In the genomic region with DNA sequence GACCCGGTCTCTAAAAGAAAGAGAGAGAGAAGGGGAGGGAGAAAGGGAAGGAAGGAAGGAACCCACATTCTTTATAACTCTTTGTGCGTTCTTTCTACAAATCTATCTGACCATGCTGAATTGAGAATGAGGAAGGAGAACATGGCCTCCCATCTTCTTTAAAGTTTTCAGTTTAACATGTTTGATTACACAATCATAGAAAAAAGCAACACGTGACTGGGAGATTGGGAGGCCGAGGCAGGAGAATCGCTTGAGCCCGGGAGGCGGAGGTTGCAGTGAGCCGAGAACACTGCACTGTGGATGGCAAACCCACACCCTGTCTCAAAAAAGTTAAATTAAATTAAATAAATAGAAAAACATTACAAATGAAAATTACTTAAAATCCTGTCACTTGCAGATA, we compare ENCODE assay signal across 21 cellular contexts.
DNase-seq lines count a peak whose midpoint lies in the region; ATAC-seq, FAIRE-seq and TF ChIP-seq lines count a peak whose summit lies in the region.
"Had no signal": no experiment of that assay in that cellular context is flagged by ENCODE, and none has a peak within 500 bp of the region (broad histone marks: within the 10 kb centered on the region; RNA-seq: fewer than 3 reads in every experiment).

No MANE protein-coding gene starts in this region.

- 97% methylated on average over 8 of the region's 8 CpGs for WGBS in HepG2 (ENCODE audit: low lambda C conversion rate)
- WGBS in right lobe of liver (ENCODE audit: insufficient coverage, low coverage, low lambda C conversion rate, missing lambda C conversion rate) = 91% methylated on average over 8 of the region's 8 CpGs
- WGBS in thyroid gland, 2 donors = 97% methylated on average over 8 of the region's 8 CpGs

- H3K9me3 Mint-ChIP-seq in chondrocyte (ENCODE audit: low read depth) = no peaks in the 10 kb centered on the region
- no peaks in the 10 kb centered on the region for H3K9me3 Mint-ChIP-seq in neural progenitor cell
- H3K9me3 Mint-ChIP-seq: GM23338, IgD-negative memory B cell had no signal

- no peaks in the 10 kb centered on the region for H3K9me3 ChIP-seq in HepG2 (ENCODE audit: low read length)
- H3K9me3 ChIP-seq in right lobe of liver = no peaks in the 10 kb centered on the region
- H3K9me3 ChIP-seq in neural progenitor cell (ENCODE audit: low read depth) = no peaks in the 10 kb centered on the region
- H3K9me3 ChIP-seq in effector memory CD4-positive, alpha-beta T cell (ENCODE audit: control insufficient read depth, low read length) = no peaks in the 10 kb centered on the region
- no peaks in the 10 kb centered on the region for H3K9me3 ChIP-seq in thyroid gland
- H3K9me3 ChIP-seq: HAP-1, Peyer's patch had no signal

- peaks cover 18 to 42% of the 10 kb centered on the region in 2 experiments for H3K36me3 ChIP-seq in HepG2 (replicated peaks in 1 of 2; ENCODE audit: control insufficient read depth in 1 of 2, insufficient read depth in 2 of 2, low read length in 2 of 2)
- peaks cover 0 to 75% (median 19%) of the 10 kb centered on the region in 4 donors for H3K36me3 ChIP-seq in right lobe of liver
- H3K36me3 ChIP-seq in neural progenitor cell = no peaks in the 10 kb centered on the region
- H3K36me3 ChIP-seq in effector memory CD4-positive, alpha-beta T cell (ENCODE audit: control insufficient read depth, insufficient read depth, low read length) = peaks cover 20% of the 10 kb centered on the region
- H3K36me3 ChIP-seq in thyroid gland = peaks cover 31 to 42% of the 10 kb centered on the region in 2 donors

- H3K4me1 Mint-ChIP-seq in chondrocyte (ENCODE audit: low read depth) (peaks cover 23% of the 10 kb centered on the region), neural progenitor cell (no peaks in the 10 kb centered on the region)
- H3K4me1 Mint-ChIP-seq: GM23338, IgD-negative memory B cell had no signal

- H3K79me2 ChIP-seq in HepG2 (ENCODE audit: insufficient read depth, low read length) (no peaks in the 10 kb centered on the region), neural progenitor cell (ENCODE audit: low read depth) (no peaks in the 10 kb centered on the region)

- H4K20me1 ChIP-seq in HepG2 (ENCODE audit: insufficient read depth, low read length) = no peaks in the 10 kb centered on the region
- no peaks in the 10 kb centered on the region for H4K20me1 ChIP-seq in neural progenitor cell (ENCODE audit: low read depth)

- no peaks in the 10 kb centered on the region for H3K27me3 Mint-ChIP-seq in chondrocyte (ENCODE audit: low read depth)
- H3K27me3 Mint-ChIP-seq in neural progenitor cell (ENCODE audit: insufficient read depth, low read depth) = peaks cover 5% of the 10 kb centered on the region
- H3K27me3 Mint-ChIP-seq: IgD-negative memory B cell had no signal

- no peak for FAIRE-seq in HepG2 (lab: Jason Lieb, UNC)
- FAIRE-seq: GM12892 had no signal

- no peaks in the 10 kb centered on the region for H3F3A ChIP-seq in neural progenitor cell (ENCODE audit: low read depth)

- no peak overlapping the region for H3K4me3 ChIP-seq in HepG2 (replicated peaks in 1 of 3; ENCODE audit: insufficient read depth in 1 of 3, low read depth in 2 of 3, low read length in 3 of 3)
- H3K4me3 ChIP-seq in right lobe of liver = no peak overlapping the region
- no peak overlapping the region for H3K4me3 ChIP-seq in neural progenitor cell
- H3K4me3 ChIP-seq in effector memory CD4-positive, alpha-beta T cell (ENCODE audit: insufficient read depth, low read depth, low read length, poor library complexity, severe bottlenecking) = no peak overlapping the region
- H3K4me3 ChIP-seq in thyroid gland (replicated peaks in 1 of 3) = no peak overlapping the region
- H3K4me3 ChIP-seq: GM23338, HAP-1, Peyer's patch had no signal

- intact Hi-C loops in HepG2 (cut with micrococcal nuclease; ENCODE audit: unreplicated experiment) (no loop called here), right lobe of liver (cut with DNase I) (no loop called here), thyroid gland (cut with DNase I) (no loop called here)

- H2AFZ ChIP-seq in HepG2 (ENCODE audit: low read length) = no peak overlapping the region
- no peak overlapping the region for H2AFZ ChIP-seq in neural progenitor cell (replicated peaks)
- H2AFZ ChIP-seq: GM23338 had no signal

- ATAC-seq in HepG2 = no peak
- ATAC-seq in right lobe of liver = no peak
- ATAC-seq in GM21423 (IDR thresholded peaks at IDR 0.05; ENCODE audit: unreplicated experiment) = no peak
- ATAC-seq: GM23338 had no signal

- H3K4me2 ChIP-seq in HepG2 (ENCODE audit: low read depth, low read length) = no peak overlapping the region
- no peak overlapping the region for H3K4me2 ChIP-seq in neural progenitor cell
- H3K4me2 ChIP-seq: GM23338 had no signal

- TF ChIP-seq POLR2A in HepG2 (IDR thresholded peaks at IDR 0.05; ENCODE audit: insufficient read depth in 1 of 2, low read depth in 2 of 2, low read length in 2 of 2) = no peak
- no peak for TF ChIP-seq POLR2A in right lobe of liver (IDR thresholded peaks at IDR 0.05)
- TF ChIP-seq POLR2A in thyroid gland (IDR thresholded peaks at IDR 0.05) = no peak

- H3K9ac ChIP-seq in HepG2 (ENCODE audit: insufficient read depth, low read depth, low read length) = no peak overlapping the region
- H3K9ac ChIP-seq in neural progenitor cell = no peak overlapping the region

- CTCF ChIA-PET in HepG2 (lab: Yijun Ruan, JAX; ENCODE audit: low intra/inter-chr PET ratio, low total read pairs) = no interaction called here

- no peak for TF ChIP-seq RAD21 in HepG2 (CRISPR knock-in tag; IDR thresholded peaks at IDR 0.05)

- H3K27ac ChIP-seq in HepG2 (ENCODE audit: extremely low read length, insufficient read depth, low read length) (no peak overlapping the region), right lobe of liver (no peak overlapping the region), neural progenitor cell (no peak overlapping the region), thyroid gland (no peak overlapping the region)
- H3K27ac ChIP-seq in effector memory CD4-positive, alpha-beta T cell (ENCODE audit: insufficient read depth, low read length, poor library complexity, severe bottlenecking) = no peak overlapping the region
- H3K27ac ChIP-seq: Peyer's patch had no signal

- DNase-seq in HepG2 (ENCODE audit: low spot score) (no peak), right lobe of liver (no peak), chondrocyte (ENCODE audit: low spot score) (no peak), neural progenitor cell (ENCODE audit: low spot score) (no peak), thyroid gland (no peak)
- no peak for DNase-seq in effector memory CD4-positive, alpha-beta T cell
- DNase-seq: DMS153, DND-41, NCI-H1092, NCI-H1417 treated with DMSO at 0.1 percent for 48 hours, NCI-H1694 treated with DMSO at 0.1 percent for 48 hours, NCI-H2081, NCI-H2227 treated with DMSO at 0.1 percent for 48 hours, NCI-H526 treated with DMSO at 0.1 percent for 48 hours, Peyer's patch, SHP77 treated with DMSO at 0.1 percent for 48 hours had no signal

- in situ Hi-C loops in HepG2 (cut with HindIII; ENCODE audit: extremely low pct_ligation_motif_present, low pct_unique_long_range_greater_than_20kb) = no loop called here

- no peak for TF ChIP-seq CTCF in HepG2 (CRISPR knock-in tag; IDR thresholded peaks at IDR 0.05)
- no peak for TF ChIP-seq CTCF in right lobe of liver (IDR thresholded peaks at IDR 0.05)
- no peak for TF ChIP-seq CTCF in chondrocyte (IDR thresholded peaks at IDR 0.05)
- TF ChIP-seq CTCF in neural progenitor cell (IDR thresholded peaks at IDR 0.05) = no peak
- TF ChIP-seq CTCF in thyroid gland (IDR thresholded peaks at IDR 0.05) = no peak

- POLR2A ChIA-PET in HepG2 (lab: Yijun Ruan, JAX) = no interaction called here

- TF ChIP-seq EP300 in HepG2 (IDR thresholded peaks at IDR 0.05; ENCODE audit: low read depth in 2 of 2, low read length in 2 of 2) (no peak), HepG2 (CRISPR knock-in tag; IDR thresholded peaks at IDR 0.05; ENCODE audit: borderline replicate concordance) (no peak)

- H3K4me3 Mint-ChIP-seq in chondrocyte (ENCODE audit: unreplicated experiment) (no peak overlapping the region), neural progenitor cell (no peak overlapping the region)
- H3K4me3 Mint-ChIP-seq: GM23338, IgD-negative memory B cell had no signal

- peak overlapping the region; percentile 70 for H3K27ac Mint-ChIP-seq in chondrocyte (ENCODE audit: unreplicated experiment)
- H3K27ac Mint-ChIP-seq in neural progenitor cell = peak overlapping the region; percentile 79
- H3K27ac Mint-ChIP-seq: GM23338, IgD-negative memory B cell had no signal

- no TSS peak for BruUV-seq in HepG2 (replicated peaks; lab: Mats Ljungman, UMichigan)

- peaks cover 28% of the 10 kb centered on the region for H3K36me3 Mint-ChIP-seq in chondrocyte (ENCODE audit: low read depth)
- H3K36me3 Mint-ChIP-seq in neural progenitor cell = peaks cover 48% of the 10 kb centered on the region

- H3K4me1 ChIP-seq in HepG2 (ENCODE audit: insufficient read depth, low read length) (no peaks in the 10 kb centered on the region), right lobe of liver (no peaks in the 10 kb centered on the region), neural progenitor cell (no peaks in the 10 kb centered on the region), thyroid gland (no peaks in the 10 kb centered on the region)
- no peaks in the 10 kb centered on the region for H3K4me1 ChIP-seq in effector memory CD4-positive, alpha-beta T cell (ENCODE audit: control insufficient read depth, insufficient read depth, low read length, poor library complexity, severe bottlenecking)
- H3K4me1 ChIP-seq: HAP-1, Peyer's patch had no signal

- H3K27me3 ChIP-seq in HepG2 (ENCODE audit: control insufficient read depth in 1 of 2, insufficient read depth in 2 of 2, low read length in 2 of 2) (no peaks in the 10 kb centered on the region), right lobe of liver (no peaks in the 10 kb centered on the region), neural progenitor cell (no peaks in the 10 kb centered on the region), thyroid gland (no peaks in the 10 kb centered on the region)
- no peaks in the 10 kb centered on the region for H3K27me3 ChIP-seq in effector memory CD4-positive, alpha-beta T cell (replicated peaks; ENCODE audit: control insufficient read depth, insufficient read depth, low read length, poor library complexity, severe bottlenecking)
- H3K27me3 ChIP-seq: Peyer's patch had no signal

TF ChIP-seq in HepG2, 621 proteins besides CTCF, POLR2A, EP300 and RAD21:
- no peak for TF ChIP-seq NCOA5 (CRISPR knock-in tag; IDR thresholded peaks at IDR 0.05)
- TF ChIP-seq ZNF703 (CRISPR knock-in tag; IDR thresholded peaks at IDR 0.05; ENCODE audit: borderline replicate concordance) = no peak
- TF ChIP-seq CEBPB (IDR thresholded peaks at IDR 0.05; ENCODE audit: borderline replicate concordance, low read depth, low read length) = 0 out of 2 replicates have a peak, but pooled peaks have one; percentile 4
